ENCODE assay signal across 13 cellular contexts in genomic region chr1:109975718-109976117, GRCh38. TPM values are rescaled to one million over a fixed set of nuclear protein-coding genes. Genes with fewer than 3 reads are reported as not detected.
DNase-seq lines count a peak whose midpoint lies in the region; ATAC-seq lines count a peak whose summit lies in the region.
"Had no signal": no experiment of that assay in that cellular context is flagged by ENCODE, and none has a peak within 500 bp of the region (broad histone marks: within the 10 kb centered on the region; RNA-seq: fewer than 3 reads in every experiment).

No MANE protein-coding gene starts in this region.

- ATAC-seq in activated T-cell treated with anti-CD3 and anti-CD28 coated beads, Interleukin-2, amount 50 U/mL, for 72 hours (replicated peaks in 1 of 2) = no peak
- no peak for ATAC-seq in HG02885 (IDR thresholded peaks at IDR 0.05; ENCODE audit: poor library complexity, unreplicated experiment)
- ATAC-seq: heart right ventricle, right cardiac atrium had no signal

- peaks cover 16% of the 10 kb centered on the region for H3K27me3 Mint-ChIP-seq in activated T-cell treated with anti-CD3 and anti-CD28 coated beads, Interleukin-2, amount 50 U/mL, for 72 hours (ENCODE audit: low read depth)

- H3K27me3 ChIP-seq in SJCRH30 = no peaks in the 10 kb centered on the region; the same call in 1 of the 2 replicates
- H3K27me3 ChIP-seq: cardiac muscle cell, heart right ventricle, vagina had no signal

- no peaks in the 10 kb centered on the region for H3K36me3 Mint-ChIP-seq in activated T-cell treated with anti-CD3 and anti-CD28 coated beads, Interleukin-2, amount 50 U/mL, for 72 hours (ENCODE audit: insufficient read depth in 2 of 2)

- peaks cover 12% of the 10 kb centered on the region for H3K4me1 ChIP-seq in SJCRH30

- no peaks in the 10 kb centered on the region for H3K9me3 ChIP-seq in SJCRH30 (replicated peaks)
- H3K9me3 ChIP-seq: heart right ventricle, vagina had no signal

- H3K4me3 ChIP-seq in SJCRH30 = no peak overlapping the region
- H3K4me3 ChIP-seq: cardiac muscle cell, heart right ventricle, vagina had no signal

- DNase-seq in GM04503 (ENCODE audit: low read depth) = peak; percentile 89
- DNase-seq in SJCRH30 = peak in 1 of 2 experiments; percentile 13
- peak; percentile 91 for DNase-seq in fibroblast of gingiva (ENCODE audit: low read depth)
- DNase-seq in pulmonary artery endothelial cell (ENCODE audit: low read depth, low spot score) = peak; percentile 29
- DNase-seq in activated CD4-positive, alpha-beta T cell treated with anti-CD3 and anti-CD28 coated beads, Interleukin-2, amount 50 U/mL, for 4 hours = no peak
- DNase-seq in activated T-cell treated with anti-CD3 and anti-CD28 coated beads, Interleukin-2, amount 50 U/mL, for 72 hours = no peak
- no peak for DNase-seq in activated effector memory CD4-positive, alpha-beta T cell treated with Interleukin-2 at 50 U/mL for 16 hours
- DNase-seq: heart right ventricle, NCI-H187 treated with DMSO at 0.1 percent for 48 hours, right cardiac atrium had no signal

- H3K9me3 Mint-ChIP-seq in activated T-cell treated with anti-CD3 and anti-CD28 coated beads, Interleukin-2, amount 50 U/mL, for 72 hours = no peaks in the 10 kb centered on the region

- no peaks in the 10 kb centered on the region for H3K36me3 ChIP-seq in SJCRH30
- H3K36me3 ChIP-seq: cardiac muscle cell, heart right ventricle, vagina had no signal

- H3K4me1 Mint-ChIP-seq in activated T-cell treated with anti-CD3 and anti-CD28 coated beads, Interleukin-2, amount 50 U/mL, for 72 hours (ENCODE audit: low read depth) = no peaks in the 10 kb centered on the region

- H3K27ac ChIP-seq in SJCRH30 = peak overlapping the region; percentile 15; the same call in 1 of the 2 replicates
- H3K27ac ChIP-seq: cardiac muscle cell, vagina had no signal

- no peak overlapping the region for H3K4me3 Mint-ChIP-seq in activated T-cell treated with anti-CD3 and anti-CD28 coated beads, Interleukin-2, amount 50 U/mL, for 72 hours

- no peak overlapping the region for H3K27ac Mint-ChIP-seq in activated T-cell treated with anti-CD3 and anti-CD28 coated beads, Interleukin-2, amount 50 U/mL, for 72 hours

RNA-seq across cellular contexts. Expression of gene AHCYL1, which starts 8.8 kb away (rescaled TPM):
- total RNA-seq in SJCRH30 (2014; rRNA removed; shearing (Covaris generic)) = 41.5 and 44.4 TPM in 2 replicates
- total RNA-seq in pulmonary artery endothelial cell = 65.4 and 79.5 TPM in 2 replicates
- total RNA-seq in activated T-cell treated with anti-CD3 and anti-CD28 coated beads, Interleukin-2, amount 50 U/mL, for 72 hours = 100 to 1,000 TPM in 1 of 2 donors, 10 to 100 TPM in 1; 87.0 to 101 TPM

RNA-seq across cellular contexts. Expression of gene STRIP1, which starts 58.7 kb away (rescaled TPM):
- total RNA-seq in SJCRH30 (2014; rRNA removed; shearing (Covaris generic)) = 30.3 and 35.1 TPM in 2 replicates
- total RNA-seq in pulmonary artery endothelial cell = 42.6 and 49.3 TPM in 2 replicates
- 10 to 100 TPM; 35.8 to 41.0 TPM for total RNA-seq in activated T-cell treated with anti-CD3 and anti-CD28 coated beads, Interleukin-2, amount 50 U/mL, for 72 hours

Comparison
In these comparisons a context has a peak if more than half of its experiments do, and no peak if none do; other contexts are left out.
1. DNase-seq: peak in GM04503 (single experiment), fibroblast of gingiva (single experiment) and pulmonary artery endothelial cell (single experiment); none in activated CD4-positive, alpha-beta T cell treated with anti-CD3 and anti-CD28 coated beads, Interleukin-2, amount 50 U/mL, for 4 hours (0 of 2), activated T-cell treated with anti-CD3 and anti-CD28 coated beads, Interleukin-2, amount 50 U/mL, for 72 hours (0 of 2) and activated effector memory CD4-positive, alpha-beta T cell treated with Interleukin-2 at 50 U/mL for 16 hours (single experiment).